29 cellular contexts compared by ENCODE assay signal in the genomic region with DNA sequence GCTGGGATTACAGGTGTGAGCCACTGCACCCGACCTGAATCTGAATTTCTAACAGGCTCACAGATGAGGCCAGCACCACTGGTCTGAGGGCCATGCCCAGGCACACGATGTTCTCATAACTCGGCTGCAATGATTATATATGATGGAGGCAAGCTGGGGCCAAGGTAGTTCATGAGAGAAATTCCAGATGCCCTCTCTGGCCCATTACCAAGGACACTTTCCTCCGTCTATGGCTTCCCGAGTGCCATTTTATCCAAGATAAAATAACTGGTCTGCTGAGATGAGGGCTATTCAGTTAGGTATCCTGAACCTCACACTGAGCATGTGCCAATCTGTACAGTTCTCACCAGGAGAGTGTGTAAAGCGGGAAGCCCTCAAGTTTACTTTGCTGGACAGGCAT. TPM values are rescaled to one million over a fixed set of nuclear protein-coding genes. Genes with fewer than 3 reads are reported as not detected.
"Had no signal": no experiment of that assay in that cellular context is flagged by ENCODE, and none has a peak within 500 bp of the region (broad histone marks: within the 10 kb centered on the region; RNA-seq: fewer than 3 reads in every experiment).

No MANE protein-coding gene starts in this region.

- H3K27me3 ChIP-seq: hepatocyte, neural progenitor cell, suprapubic skin, vagina had no signal

- H3K4me3 ChIP-seq: heart right ventricle, hepatocyte, lower lobe of right lung, neural progenitor cell, spleen, suprapubic skin, thoracic aorta, tibial artery, vagina had no signal

- H3K27ac Mint-ChIP-seq: mesothelial cell of epicardium; natural killer cell; nephron progenitor cell; neural progenitor cell; progenitor cell of endocrine pancreas; stimulated activated effector memory CD8-positive, alpha-beta T cell treated with anti-CD3 and anti-CD28 coated beads, Interleukin-12 subunit alpha, Interleukin-12 subunit beta, amount 100 ng/mL, for 72 hours; type B pancreatic cell had no signal

- H3K36me3 ChIP-seq: heart right ventricle, neural progenitor cell, neutrophil, spleen, suprapubic skin, thoracic aorta, vagina had no signal

- H3K4me2 ChIP-seq: hepatocyte, neural progenitor cell had no signal

- H3K9me3 ChIP-seq: heart right ventricle, lower lobe of right lung, neutrophil, spleen, suprapubic skin, thoracic aorta, tibial artery, vagina had no signal

- FAIRE-seq: small intestine had no signal

- H3K36me3 Mint-ChIP-seq: mesothelial cell of epicardium; naive B cell; natural killer cell; neural progenitor cell; stimulated activated effector memory CD8-positive, alpha-beta T cell treated with anti-CD3 and anti-CD28 coated beads, Interleukin-12 subunit alpha, Interleukin-12 subunit beta, amount 100 ng/mL, for 72 hours had no signal

- H3K27ac ChIP-seq: heart right ventricle, hepatocyte, lower lobe of right lung, neural progenitor cell, neutrophil, spleen, suprapubic skin, thoracic aorta, tibial artery, vagina had no signal

- H3K9ac ChIP-seq: neural progenitor cell had no signal

- H3K4me1 ChIP-seq: lower lobe of right lung, neural progenitor cell, spleen, suprapubic skin, vagina had no signal

- H3K27me3 Mint-ChIP-seq: progenitor cell of endocrine pancreas, type B pancreatic cell had no signal

- ATAC-seq: heart right ventricle; left lobe of liver; lower lobe of right lung; natural killer cell; sciatic nerve; stimulated activated effector memory CD8-positive, alpha-beta T cell treated with anti-CD3 and anti-CD28 coated beads, Interleukin-12 subunit alpha, Interleukin-12 subunit beta, amount 100 ng/mL, for 72 hours had no signal

- H3K4me3 Mint-ChIP-seq: mesothelial cell of epicardium; naive B cell; natural killer cell; nephron progenitor cell; neural progenitor cell; stimulated activated effector memory CD8-positive, alpha-beta T cell treated with anti-CD3 and anti-CD28 coated beads, Interleukin-12 subunit alpha, Interleukin-12 subunit beta, amount 100 ng/mL, for 72 hours; type B pancreatic cell had no signal

- H3K9me3 Mint-ChIP-seq: mesothelial cell of epicardium; naive B cell; natural killer cell; nephron progenitor cell; neural progenitor cell; stimulated activated effector memory CD8-positive, alpha-beta T cell treated with anti-CD3 and anti-CD28 coated beads, Interleukin-12 subunit alpha, Interleukin-12 subunit beta, amount 100 ng/mL, for 72 hours; type B pancreatic cell had no signal

- DNase-seq: heart right ventricle; islet precursor cell; lower lobe of right lung; mammary epithelial cell; mesenchymal stem cell; naive B cell; natural killer cell; nephron progenitor cell; occipital lobe; retina; right cardiac atrium; small intestine; spleen; stimulated activated CD4-positive, alpha-beta T cell treated with anti-CD3 and anti-CD28 coated beads, Interleukin-4, amount 100 ng/mL, for 24 hours; stimulated activated naive CD4-positive, alpha-beta T cell; tibial artery had no signal

- H3K4me1 Mint-ChIP-seq: naive B cell; natural killer cell; stimulated activated effector memory CD8-positive, alpha-beta T cell treated with anti-CD3 and anti-CD28 coated beads, Interleukin-12 subunit alpha, Interleukin-12 subunit beta, amount 100 ng/mL, for 72 hours had no signal

RNA-seq across cellular contexts. Expression of a gene that starts 16.5 kb away (rescaled TPM):
- total RNA-seq: heart right ventricle, mononuclear cell, natural killer cell, occipital lobe, right cardiac atrium had no signal
- polyA plus RNA-seq: mammary epithelial cell had no signal
